In the genomic region with DNA sequence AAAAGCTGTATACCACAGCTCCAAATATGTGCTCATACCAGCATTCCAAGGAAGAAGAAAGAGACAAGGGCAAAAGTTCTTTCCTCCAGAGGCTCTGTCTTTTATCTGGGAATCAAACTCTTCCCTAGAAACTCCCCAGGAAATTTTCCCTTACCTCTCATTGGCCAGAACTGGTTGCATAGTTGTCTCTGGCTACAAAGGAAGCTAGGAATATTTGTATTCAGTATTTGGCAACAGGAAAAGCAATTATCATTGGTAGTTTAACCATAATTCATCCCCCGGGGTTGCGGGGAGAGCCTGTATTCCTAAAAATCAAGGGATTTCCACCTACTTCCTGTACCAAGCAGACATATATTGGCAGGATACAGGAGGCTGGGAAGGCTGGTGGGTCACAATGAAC, we compare ENCODE assay signal across 2 cellular contexts.
TF ChIP-seq lines count a peak whose summit lies in the region.

No MANE protein-coding gene starts in this region.

TF ChIP-seq in SK-N-SH treated with all-trans-retinoic acid at 6 μM for 48 hours, 23 proteins besides CTCF, POLR2A, EP300 and RAD21:
- TF ChIP-seq, protein P1, sequence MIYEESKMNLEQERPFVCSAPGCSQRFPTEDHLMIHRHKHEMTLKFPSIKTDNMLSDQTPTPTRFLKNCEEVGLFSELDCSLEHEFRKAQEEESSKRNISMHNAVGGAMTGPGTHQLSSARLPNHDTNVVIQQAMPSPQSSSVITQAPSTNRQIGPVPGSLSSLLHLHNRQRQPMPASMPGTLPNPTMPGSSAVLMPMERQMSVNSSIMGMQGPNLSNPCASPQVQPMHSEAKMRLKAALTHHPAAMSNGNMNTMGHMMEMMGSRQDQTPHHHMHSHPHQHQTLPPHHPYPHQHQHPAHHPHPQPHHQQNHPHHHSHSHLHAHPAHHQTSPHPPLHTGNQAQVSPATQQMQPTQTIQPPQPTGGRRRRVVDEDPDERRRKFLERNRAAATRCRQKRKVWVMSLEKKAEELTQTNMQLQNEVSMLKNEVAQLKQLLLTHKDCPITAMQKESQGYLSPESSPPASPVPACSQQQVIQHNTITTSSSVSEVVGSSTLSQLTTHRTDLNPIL (CRISPR knock-in tag; IDR thresholded peaks at IDR 0.05; ENCODE audit: low read depth) = no peak
- TF ChIP-seq, protein P2, sequence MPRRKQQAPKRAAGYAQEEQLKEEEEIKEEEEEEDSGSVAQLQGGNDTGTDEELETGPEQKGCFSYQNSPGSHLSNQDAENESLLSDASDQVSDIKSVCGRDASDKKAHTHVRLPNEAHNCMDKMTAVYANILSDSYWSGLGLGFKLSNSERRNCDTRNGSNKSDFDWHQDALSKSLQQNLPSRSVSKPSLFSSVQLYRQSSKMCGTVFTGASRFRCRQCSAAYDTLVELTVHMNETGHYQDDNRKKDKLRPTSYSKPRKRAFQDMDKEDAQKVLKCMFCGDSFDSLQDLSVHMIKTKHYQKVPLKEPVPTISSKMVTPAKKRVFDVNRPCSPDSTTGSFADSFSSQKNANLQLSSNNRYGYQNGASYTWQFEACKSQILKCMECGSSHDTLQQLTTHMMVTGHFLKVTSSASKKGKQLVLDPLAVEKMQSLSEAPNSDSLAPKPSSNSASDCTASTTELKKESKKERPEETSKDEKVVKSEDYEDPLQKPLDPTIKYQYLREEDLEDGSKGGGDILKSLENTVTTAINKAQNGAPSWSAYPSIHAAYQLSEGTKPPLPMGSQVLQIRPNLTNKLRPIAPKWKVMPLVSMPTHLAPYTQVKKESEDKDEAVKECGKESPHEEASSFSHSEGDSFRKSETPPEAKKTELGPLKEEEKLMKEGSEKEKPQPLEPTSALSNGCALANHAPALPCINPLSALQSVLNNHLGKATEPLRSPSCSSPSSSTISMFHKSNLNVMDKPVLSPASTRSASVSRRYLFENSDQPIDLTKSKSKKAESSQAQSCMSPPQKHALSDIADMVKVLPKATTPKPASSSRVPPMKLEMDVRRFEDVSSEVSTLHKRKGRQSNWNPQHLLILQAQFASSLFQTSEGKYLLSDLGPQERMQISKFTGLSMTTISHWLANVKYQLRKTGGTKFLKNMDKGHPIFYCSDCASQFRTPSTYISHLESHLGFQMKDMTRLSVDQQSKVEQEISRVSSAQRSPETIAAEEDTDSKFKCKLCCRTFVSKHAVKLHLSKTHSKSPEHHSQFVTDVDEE (CRISPR knock-in tag; IDR thresholded peaks at IDR 0.05) = no peak
- TF ChIP-seq ZNF70 (CRISPR knock-in tag; IDR thresholded peaks at IDR 0.05) (no peak), ISL1 (CRISPR knock-in tag; IDR thresholded peaks at IDR 0.05) (no peak), TOX (CRISPR knock-in tag; IDR thresholded peaks at IDR 0.05; ENCODE audit: borderline replicate concordance) (no peak)

TF ChIP-seq in endothelial cell of umbilical vein, 7 proteins besides CTCF, POLR2A, EP300 and RAD21:
- no peak for TF ChIP-seq MYC (IDR thresholded peaks at IDR 0.05; ENCODE audit: low read depth, low read length)
- no peak for TF ChIP-seq EZH2 (IDR thresholded peaks at IDR 0.05; ENCODE audit: borderline replicate concordance, low read depth, low read length, severe bottlenecking)
- TF ChIP-seq POLR2AphosphoS5 (IDR thresholded peaks at IDR 0.05; ENCODE audit: insufficient read depth, low read depth, low read length) = no peak
- TF ChIP-seq GATA2 (IDR thresholded peaks at IDR 0.05; ENCODE audit: insufficient read depth, insufficient read length, low read depth, low read length) = no peak
- TF ChIP-seq JUN (IDR thresholded peaks at IDR 0.05; ENCODE audit: borderline replicate concordance, insufficient read depth, insufficient read length, low read depth) = no peak
